8 cellular contexts compared by ENCODE assay signal in genomic region chr15:72342385-72342784, GRCh38. TPM values are rescaled to one million over a fixed set of nuclear protein-coding genes. Genes with fewer than 3 reads are reported as not detected.
DNase-seq lines count a peak whose midpoint lies in the region; ATAC-seq and TF ChIP-seq lines count a peak whose summit lies in the region.

No MANE protein-coding gene starts in this region.

- H3K27me3 ChIP-seq in A673 (replicated peaks; ENCODE audit: insufficient read depth, low read depth, low read length, poor library complexity) (no peaks in the 10 kb centered on the region), endodermal cell (ENCODE audit: control insufficient read depth, insufficient read depth, low read length, poor library complexity, severe bottlenecking) (no peaks in the 10 kb centered on the region), gastrocnemius medialis (no peaks in the 10 kb centered on the region)

- in situ Hi-C loops in gastrocnemius medialis (cut with MboI; ENCODE audit: low sequenced_read_pairs in 4 of 4): no loop called here

- TF ChIP-seq POLR2A in gastrocnemius medialis (IDR thresholded peaks at IDR 0.05): no peak

- H3K4me1 ChIP-seq in A673 (ENCODE audit: insufficient read depth, low read length, poor library complexity, severe bottlenecking) (no peaks in the 10 kb centered on the region), endodermal cell (ENCODE audit: control insufficient read depth, insufficient read depth, low read length) (no peaks in the 10 kb centered on the region), gastrocnemius medialis (no peaks in the 10 kb centered on the region)

- H3K27me3 Mint-ChIP-seq in endodermal cell (ENCODE audit: insufficient read depth): no peaks in the 10 kb centered on the region

- TF ChIP-seq CTCF in A673 (conservative IDR thresholded peaks at IDR 0.05; ENCODE audit: low read depth, low read length): peak; percentile 58
- TF ChIP-seq CTCF in GM12872 (IDR thresholded peaks at IDR 0.05; ENCODE audit: insufficient read depth, low read depth, low read length): peak; percentile 40; the same call in 2 of the 3 replicates
- peak; percentile 77 for TF ChIP-seq CTCF in endodermal cell (conservative IDR thresholded peaks at IDR 0.05)
- peak in 3 of 5 experiments; percentile 27 to 46 (median 32) for TF ChIP-seq CTCF in gastrocnemius medialis (IDR thresholded peaks at IDR 0.05 in 4 of 5, conservative IDR thresholded peaks at IDR 0.05 in 1 of 5)

- intact Hi-C loops in A673 (cut with micrococcal nuclease; ENCODE audit: unreplicated experiment): no loop called here
- intact Hi-C loops in gastrocnemius medialis (cut with DNase I; ENCODE audit: low total_unique reads): no loop called here

- no peaks in the 10 kb centered on the region for H3K9me3 ChIP-seq in A673 (ENCODE audit: low read depth, low read length, poor library complexity, severe bottlenecking)
- H3K9me3 ChIP-seq in endodermal cell (ENCODE audit: control insufficient read depth, low read length): no peaks in the 10 kb centered on the region
- H3K9me3 ChIP-seq in gastrocnemius medialis: no peaks in the 10 kb centered on the region

- no peak overlapping the region for H3K9ac ChIP-seq in endodermal cell (ENCODE audit: extremely low read depth, low read length, poor library complexity, severe bottlenecking)

- H3K27ac Mint-ChIP-seq in endodermal cell: peak overlapping the region; percentile 58

- H3K36me3 Mint-ChIP-seq in endodermal cell (ENCODE audit: low read depth): peaks cover 36% of the 10 kb centered on the region

- peak; percentile 40 for DNase-seq in A673 (ENCODE audit: low spot score)
- peak; percentile 13 for DNase-seq in T follicular helper cell (ENCODE audit: low read depth)
- DNase-seq in endodermal cell: peak; percentile 91
- no peak for DNase-seq in gastrocnemius medialis
- DNase-seq in NCI-H1694 treated with DMSO at 0.1 percent for 48 hours (lab: John Stamatoyannopoulos, UW): no peak

- H3K4me3 ChIP-seq in A673 (ENCODE audit: low read depth, low read length, poor library complexity, severe bottlenecking): no peak overlapping the region
- H3K4me3 ChIP-seq in endodermal cell (ENCODE audit: low read length): no peak overlapping the region
- no peak overlapping the region for H3K4me3 ChIP-seq in gastrocnemius medialis

- H3K27ac ChIP-seq in A673 (ENCODE audit: low read depth, low read length, poor library complexity, severe bottlenecking) (no peak overlapping the region), endodermal cell (ENCODE audit: low read depth, low read length) (no peak overlapping the region), gastrocnemius medialis (no peak overlapping the region)

- POLR2A ChIA-PET in A673 (lab: Charles Lee; ENCODE audit: low non-redundant PET): no interaction called here

- ATAC-seq in gastrocnemius medialis (no peak), GM18511 (IDR thresholded peaks at IDR 0.05; ENCODE audit: unreplicated experiment) (no peak), GM19455 (IDR thresholded peaks at IDR 0.05; ENCODE audit: unreplicated experiment) (no peak)

- no peak overlapping the region for H3K4me3 Mint-ChIP-seq in endodermal cell

- no TSS peak for BruUV-seq in A673 (replicated peaks; lab: Mats Ljungman, UMichigan)

- H3K36me3 ChIP-seq in A673 (ENCODE audit: insufficient read depth, low read length, poor library complexity, severe bottlenecking) (no peaks in the 10 kb centered on the region), endodermal cell (ENCODE audit: control insufficient read depth, insufficient read depth, low read length) (peaks cover 45% of the 10 kb centered on the region), gastrocnemius medialis (peaks cover 0 to 53% of the 10 kb centered on the region in 2 donors)

- CTCF ChIA-PET in A673 (lab: Charles Lee): no interaction called here

- 60 to 67% methylated on average over 4 to 11 of the region's 11 CpGs for WGBS in endodermal cell (ENCODE audit: insufficient coverage in 1 of 2, insufficient read length in 1 of 2), 2 experiments

- H3K4me1 Mint-ChIP-seq in endodermal cell: peaks cover 4% of the 10 kb centered on the region

- no peaks in the 10 kb centered on the region for H3K9me3 Mint-ChIP-seq in endodermal cell

RNA-seq across cellular contexts. Expression of gene CELF6, which starts 22.4 kb away (rescaled TPM):
- total RNA-seq in A673 (2021) (not detected in 2 replicates), endodermal cell (under 1 TPM; 0.46 to 0.62 TPM), gastrocnemius medialis (1 to 10 TPM in 1 of 4 donors, under 1 TPM in 2, not detected in 1; 0.13 to 2.4 (median 0.49) TPM)
- 1.5 TPM for polyA plus RNA-seq in endodermal cell (2013, experiment 1 of 2)
- polyA plus RNA-seq in endodermal cell (2013, experiment 2 of 2): 1.4 TPM

RNA-seq across cellular contexts. Expression of gene HEXA, which starts 33.4 kb away (rescaled TPM):
- 64.8 and 69.0 TPM in 2 replicates for total RNA-seq in A673 (2021)
- total RNA-seq in endodermal cell: 100 to 1,000 TPM; 102 to 104 TPM
- polyA plus RNA-seq in endodermal cell (2013, experiment 1 of 2): 55.3 TPM
- polyA plus RNA-seq in endodermal cell (2013, experiment 2 of 2): 47.1 TPM
- 10 to 100 TPM; 29.4 to 51.5 (median 40.0) TPM for total RNA-seq in gastrocnemius medialis

RNA-seq across cellular contexts. Expression of gene TMEM202, which starts 55.7 kb away (rescaled TPM):
- total RNA-seq in A673 (2021) (not detected in 2 replicates), endodermal cell (not detected), gastrocnemius medialis (not detected)
- polyA plus RNA-seq in endodermal cell (2013, experiment 1 of 2): not detected
- not detected for polyA plus RNA-seq in endodermal cell (2013, experiment 2 of 2)

Comparison
In these comparisons a context has a peak if more than half of its experiments do, and no peak if none do; other contexts are left out.
1. DNase-seq: peak in A673 (single experiment), T follicular helper cell (single experiment) and endodermal cell (single experiment); none in gastrocnemius medialis (0 of 2) and NCI-H1694 treated with DMSO at 0.1 percent for 48 hours (single experiment).
2. Peak in every context shown above with its lines, with median percentiles within 50 percentile points of each other: CTCF ChIP-seq.